In genomic region chr22:46087816-46088277, GRCh38 we compare ENCODE assay signal across 8 cellular contexts.
DNase-seq lines count a peak whose midpoint lies in the region; TF ChIP-seq lines count a peak whose summit lies in the region.

No MANE protein-coding gene starts in this region.

- H3K4me1 Mint-ChIP-seq in activated naive CD4-positive, alpha-beta T cell treated with anti-CD3 and anti-CD28 coated beads for 36 hours (ENCODE audit: low read depth): peaks cover 3% of the 10 kb centered on the region

- no peak overlapping the region for H3K27ac Mint-ChIP-seq in activated naive CD4-positive, alpha-beta T cell treated with anti-CD3 and anti-CD28 coated beads for 36 hours

- CTCF ChIA-PET in activated naive CD4-positive, alpha-beta T cell treated with anti-CD3 and anti-CD28 coated beads for 36 hours (lab: Charles Lee): interaction anchor here (1.8 kb wide), 1 partner anchor 82 kb away, joined by 7 read pairs; no protein-coding TSS in a partner anchor

- H3K4me3 ChIP-seq in lower leg skin (ENCODE audit: low read depth, poor library complexity, severe bottlenecking): no peak overlapping the region
- peak overlapping the region; percentile 7 for H3K4me3 ChIP-seq in urinary bladder (ENCODE audit: low read depth, low read length)

- H3K27ac ChIP-seq in urinary bladder (ENCODE audit: low read depth): peak overlapping the region; percentile 31

- peaks cover 3% of the 10 kb centered on the region for H3K4me1 ChIP-seq in urinary bladder (ENCODE audit: insufficient read depth)

- no peaks in the 10 kb centered on the region for H3K27me3 Mint-ChIP-seq in activated naive CD4-positive, alpha-beta T cell treated with anti-CD3 and anti-CD28 coated beads for 36 hours (ENCODE audit: low read depth)

- DNase-seq in NCI-H82 (lab: John Stamatoyannopoulos, UW) (peak; percentile 20), NCI-H82 treated with DMSO at 0.1 percent for 48 hours (lab: John Stamatoyannopoulos, UW; ENCODE audit: unreplicated experiment) (no peak), cerebellum (ENCODE audit: low spot score) (peak; percentile 71), lower leg skin (ENCODE audit: low spot score in 2 of 2) (peak; percentile 88 to 98), RKO (ENCODE audit: low spot score) (no peak)
- DNase-seq in activated naive CD4-positive, alpha-beta T cell treated with anti-CD3 and anti-CD28 coated beads for 36 hours: no peak
- DNase-seq in stimulated activated naive CD4-positive, alpha-beta T cell treated with Interleukin-2 at 50 U/mL for 16 hours (lab: John Stamatoyannopoulos, UW): no peak

- no peaks in the 10 kb centered on the region for H3K36me3 ChIP-seq in urinary bladder (ENCODE audit: insufficient read depth)

- H3K36me3 Mint-ChIP-seq in activated naive CD4-positive, alpha-beta T cell treated with anti-CD3 and anti-CD28 coated beads for 36 hours (ENCODE audit: low read depth): no peaks in the 10 kb centered on the region

- intact Hi-C loops in lower leg skin (cut with DNase I; ENCODE audit: low total_unique reads): no loop called here
- intact Hi-C loops in activated naive CD4-positive, alpha-beta T cell treated with anti-CD3 and anti-CD28 coated beads for 36 hours (cut with micrococcal nuclease): no loop called here

- no peaks in the 10 kb centered on the region for H3K9me3 Mint-ChIP-seq in activated naive CD4-positive, alpha-beta T cell treated with anti-CD3 and anti-CD28 coated beads for 36 hours

- TF ChIP-seq POLR2A in lower leg skin (IDR thresholded peaks at IDR 0.05): no peak

- no peak overlapping the region for H3K4me3 Mint-ChIP-seq in activated naive CD4-positive, alpha-beta T cell treated with anti-CD3 and anti-CD28 coated beads for 36 hours

- TF ChIP-seq CTCF in lower leg skin (IDR thresholded peaks at IDR 0.05): no peak

- 7 to 8% methylated on average over 12 to 21 of the region's 22 CpGs for WGBS in lower leg skin, 2 donors
- WGBS in urinary bladder: 12% methylated on average over 22 of the region's 22 CpGs

Comparison
In these comparisons a context has a peak if more than half of its experiments do, and no peak if none do; other contexts are left out.
1. DNase-seq: peak in NCI-H82 (single experiment), cerebellum (single experiment) and lower leg skin (2 of 2); none in NCI-H82 treated with DMSO at 0.1 percent for 48 hours (single experiment), activated naive CD4-positive, alpha-beta T cell treated with anti-CD3 and anti-CD28 coated beads for 36 hours (single experiment), RKO (single experiment) and stimulated activated naive CD4-positive, alpha-beta T cell treated with Interleukin-2 at 50 U/mL for 16 hours (single experiment).